Comparison of ENCODE assay signal across 8 cellular contexts in genomic region chr7:87471430-87471829, GRCh38.
"Had no signal": no experiment of that assay in that cellular context is flagged by ENCODE, and none has a peak within 500 bp of the region (broad histone marks: within the 10 kb centered on the region; RNA-seq: fewer than 3 reads in every experiment).

No MANE protein-coding gene starts in this region.

- H2AFZ ChIP-seq: GM23338 had no signal

- DNase-seq: H9, HCEC 1CT, KBM-7 had no signal

- H3K9ac ChIP-seq: KMS-11 had no signal

- H3K4me3 ChIP-seq: GM23338 had no signal

- FAIRE-seq: H1, H54, HTR-8/SVneo had no signal

- H3K4me3 Mint-ChIP-seq: GM23338, H9 had no signal

- H3K4me2 ChIP-seq: GM23338, KMS-11 had no signal

- H3K27ac Mint-ChIP-seq: GM23338, H9 had no signal

- H3K27ac ChIP-seq: KMS-11 had no signal

- ATAC-seq: GM23338 had no signal
